In the genomic region with DNA sequence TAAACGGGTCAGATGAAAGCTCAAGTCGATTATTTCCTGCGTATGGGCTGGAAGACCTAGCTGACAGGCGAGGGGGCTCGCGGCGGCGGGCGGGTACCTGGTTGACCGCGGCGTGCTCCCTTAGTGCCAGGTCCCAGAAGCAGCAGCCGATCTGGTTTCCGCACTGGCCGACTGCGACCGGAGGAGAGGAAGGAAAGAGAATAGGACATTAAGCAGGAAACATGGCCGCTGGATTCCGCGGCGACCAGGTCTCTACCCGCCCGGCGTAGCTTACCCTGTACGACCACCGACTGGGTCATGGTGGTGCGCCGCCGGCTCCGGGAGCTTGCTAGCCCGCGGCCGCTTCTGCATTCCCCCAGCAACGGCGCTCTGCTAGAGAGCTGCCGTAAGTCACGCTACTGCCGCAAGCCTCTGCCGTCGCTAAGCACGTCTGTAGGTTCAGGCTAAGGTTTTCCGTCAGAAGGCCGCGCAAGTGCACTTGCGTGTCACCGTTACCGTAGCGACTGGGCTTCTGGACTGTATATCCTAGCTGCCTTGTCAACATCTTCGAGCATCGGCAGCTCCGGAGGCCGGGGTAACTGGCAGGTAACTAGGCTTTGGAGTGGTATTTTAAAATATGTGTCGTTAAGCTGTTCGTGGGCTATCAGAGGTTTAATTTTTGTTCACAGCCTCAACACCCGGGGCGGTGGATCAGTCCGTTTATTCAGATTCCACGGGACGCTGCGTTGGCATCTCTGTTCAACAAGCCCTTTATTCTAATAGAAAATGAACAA, we compare ENCODE assay signal across 9 cellular contexts. TPM values are rescaled to one million over a fixed set of nuclear protein-coding genes. Genes with fewer than 3 reads are reported as not detected.
A peak's percentile ranks its signal among the peaks of the same experiment; 100 is the strongest.
DNase-seq lines count a peak whose midpoint lies in the region; ATAC-seq and TF ChIP-seq lines count a peak whose summit lies in the region.
"Had no signal": no experiment of that assay in that cellular context is flagged by ENCODE, and none has a peak within 500 bp of the region (broad histone marks: within the 10 kb centered on the region; RNA-seq: fewer than 3 reads in every experiment).

Gene FAM229B (plus strand): TSS at position 456 of the 773 bp plus-strand sequence. CDS start 11,693 bp downstream, outside the sequence.
A gene with protein sequence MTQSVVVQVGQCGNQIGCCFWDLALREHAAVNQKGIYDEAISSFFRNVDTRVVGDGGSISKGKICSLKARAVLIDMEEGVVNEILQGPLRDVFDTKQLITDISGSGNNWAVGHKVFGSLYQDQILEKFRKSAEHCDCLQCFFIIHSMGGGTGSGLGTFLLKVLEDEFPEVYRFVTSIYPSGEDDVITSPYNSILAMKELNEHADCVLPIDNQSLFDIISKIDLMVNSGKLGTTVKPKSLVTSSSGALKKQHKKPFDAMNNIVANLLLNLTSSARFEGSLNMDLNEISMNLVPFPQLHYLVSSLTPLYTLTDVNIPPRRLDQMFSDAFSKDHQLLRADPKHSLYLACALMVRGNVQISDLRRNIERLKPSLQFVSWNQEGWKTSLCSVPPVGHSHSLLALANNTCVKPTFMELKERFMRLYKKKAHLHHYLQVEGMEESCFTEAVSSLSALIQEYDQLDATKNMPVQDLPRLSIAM (minus strand): TSS at position 347 of the 773 bp plus-strand sequence. CDS start 48 bp downstream, at position 299.

- H3K27me3 Mint-ChIP-seq in chondrocyte (ENCODE audit: low read depth), result no peaks in the 10 kb centered on the region

- no peaks in the 10 kb centered on the region for H3K36me3 ChIP-seq in kidney epithelial cell (ENCODE audit: control insufficient read depth, insufficient read depth, low read length)

- H3K36me3 Mint-ChIP-seq in chondrocyte (ENCODE audit: low read depth), result peaks cover 9% of the 10 kb centered on the region

- DNase-seq in AG20443 (ENCODE audit: low spot score) (peak; percentile 93), NCI-H345 treated with DMSO at 0.1 percent for 48 hours (lab: John Stamatoyannopoulos, UW; ENCODE audit: unreplicated experiment) (peak; percentile 94), chondrocyte (ENCODE audit: low spot score) (peak; percentile 97), kidney epithelial cell (ENCODE audit: low read depth) (peak; percentile 97)
- peak; percentile 85 to 87 for DNase-seq in stimulated activated CD4-positive, alpha-beta T cell treated with anti-CD3 and anti-CD28 coated beads, Interleukin-15, amount 100 ng/mL, for 48 hours (ENCODE audit: low read depth in 2 of 2)

- peak within 1 kb of the TSS; percentile 81 for H3K4me3 ChIP-seq in kidney epithelial cell (ENCODE audit: low read depth, low read length)

- no peaks in the 10 kb centered on the region for H3K9me3 Mint-ChIP-seq in chondrocyte (ENCODE audit: low read depth)
- H3K9me3 Mint-ChIP-seq: activated naive CD4-positive, alpha-beta T cell treated with anti-CD3 and anti-CD28 coated beads, Interleukin-2, amount 50 U/mL, for 24 hours had no signal

- H3K4me3 Mint-ChIP-seq in chondrocyte (ENCODE audit: unreplicated experiment), result no peak within 1 kb of the TSS

- no peak within 1 kb of the TSS for H3K27ac Mint-ChIP-seq in chondrocyte (ENCODE audit: unreplicated experiment)
- H3K27ac Mint-ChIP-seq: activated naive CD4-positive, alpha-beta T cell treated with anti-CD3 and anti-CD28 coated beads, Interleukin-2, amount 50 U/mL, for 24 hours had no signal

- H3K27me3 ChIP-seq in kidney epithelial cell (ENCODE audit: control insufficient read depth, insufficient read depth, low read length), result no peaks in the 10 kb centered on the region

- ATAC-seq in GM19025 (IDR thresholded peaks at IDR 0.05; ENCODE audit: low read depth, unreplicated experiment) (peak; percentile 96), HG03280 (IDR thresholded peaks at IDR 0.05; ENCODE audit: unreplicated experiment) (peak; percentile 97)
- ATAC-seq in activated CD4-positive, CD25-positive, alpha-beta regulatory T cell treated with anti-CD3 and anti-CD28 coated beads, Interleukin-2, amount 50 U/mL, for 24 hours, result peak; percentile 94 to 98

- TF ChIP-seq CTCF in chondrocyte (IDR thresholded peaks at IDR 0.05) (no peak), kidney epithelial cell (IDR thresholded peaks at IDR 0.05; ENCODE audit: insufficient read depth, low read length, poor library complexity, severe bottlenecking) (no peak)

- H3K4me1 Mint-ChIP-seq in chondrocyte (ENCODE audit: low read depth), result peaks cover 9% of the 10 kb centered on the region

RNA-seq across cellular contexts. Expression of gene FAM229B, which starts in this region (rescaled TPM):
- total RNA-seq in chondrocyte, result 25.7 to 37.5 TPM (median 27.9 TPM) in 3 replicates
- total RNA-seq in kidney epithelial cell, result 3.6 and 13.0 TPM in 2 replicates

RNA-seq across cellular contexts. Expression of the second gene that starts in this region (rescaled TPM):
- total RNA-seq in chondrocyte (13.8 to 24.8 TPM (median 23.9 TPM) in 3 replicates), kidney epithelial cell (24.7 and 37.0 TPM in 2 replicates)

Comparison
In these comparisons a context has a peak if more than half of its experiments do, and no peak if none do; other contexts are left out.
1. Peak in every context shown above with its lines: DNase-seq, ATAC-seq and H3K4me3 ChIP-seq.